Comparison of ENCODE assay signal across 1 cellular context in the genomic region with DNA sequence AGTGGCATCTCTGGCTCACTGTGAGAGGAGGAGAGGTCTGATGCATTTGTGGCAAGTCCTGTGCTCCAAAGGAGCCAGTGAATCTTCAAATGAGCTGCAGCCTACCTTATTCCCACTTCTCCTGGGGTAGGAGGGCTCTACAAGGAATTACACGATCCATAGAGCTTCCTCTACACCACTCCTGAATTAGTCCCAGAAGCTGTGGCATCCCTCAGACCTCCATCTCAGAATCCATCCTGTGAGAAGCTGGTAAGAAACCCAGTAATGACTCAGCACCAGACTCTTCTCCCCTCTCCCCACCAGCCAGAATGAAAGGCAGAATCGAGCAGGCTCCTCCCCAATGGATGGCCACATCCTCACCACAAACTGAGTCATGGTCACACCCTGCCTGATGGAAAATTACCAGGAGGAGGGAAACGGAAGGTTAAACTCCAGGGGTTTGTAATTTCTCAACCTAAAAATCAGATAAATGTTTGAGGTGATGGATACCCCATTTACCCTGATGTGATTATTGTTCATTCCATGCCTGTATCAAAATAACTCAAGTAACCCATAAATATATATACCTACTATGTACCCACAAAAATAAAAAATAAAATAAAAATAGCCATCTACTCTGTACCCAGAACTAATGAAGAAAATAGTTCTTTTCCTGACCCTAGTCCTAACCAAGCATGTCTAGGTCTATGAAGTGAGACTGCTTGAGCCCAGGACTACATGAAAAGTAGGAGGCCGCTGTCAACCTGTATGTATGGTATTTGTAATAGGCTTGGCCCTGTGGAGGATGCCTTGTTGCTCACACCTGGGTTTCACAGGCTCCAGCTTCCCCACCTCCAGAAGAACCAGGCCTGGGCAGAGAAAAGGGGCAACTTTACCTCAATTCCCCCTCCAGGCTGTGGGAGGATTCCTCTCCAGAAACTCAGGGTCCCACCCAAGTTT.
A peak's percentile ranks its signal among the peaks of the same experiment; 100 is the strongest.
TF ChIP-seq lines count a peak whose summit lies in the region.

No MANE protein-coding gene starts in this region.

TF ChIP-seq in K562, 482 proteins besides CTCF, POLR2A, EP300 and RAD21 (continued from another document and continues in another):
- TF ChIP-seq, protein P1, sequence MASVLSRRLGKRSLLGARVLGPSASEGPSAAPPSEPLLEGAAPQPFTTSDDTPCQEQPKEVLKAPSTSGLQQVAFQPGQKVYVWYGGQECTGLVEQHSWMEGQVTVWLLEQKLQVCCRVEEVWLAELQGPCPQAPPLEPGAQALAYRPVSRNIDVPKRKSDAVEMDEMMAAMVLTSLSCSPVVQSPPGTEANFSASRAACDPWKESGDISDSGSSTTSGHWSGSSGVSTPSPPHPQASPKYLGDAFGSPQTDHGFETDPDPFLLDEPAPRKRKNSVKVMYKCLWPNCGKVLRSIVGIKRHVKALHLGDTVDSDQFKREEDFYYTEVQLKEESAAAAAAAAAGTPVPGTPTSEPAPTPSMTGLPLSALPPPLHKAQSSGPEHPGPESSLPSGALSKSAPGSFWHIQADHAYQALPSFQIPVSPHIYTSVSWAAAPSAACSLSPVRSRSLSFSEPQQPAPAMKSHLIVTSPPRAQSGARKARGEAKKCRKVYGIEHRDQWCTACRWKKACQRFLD (CRISPR knock-in tag; IDR thresholded peaks at IDR 0.05), result peak; percentile 79
- TF ChIP-seq, protein P2, sequence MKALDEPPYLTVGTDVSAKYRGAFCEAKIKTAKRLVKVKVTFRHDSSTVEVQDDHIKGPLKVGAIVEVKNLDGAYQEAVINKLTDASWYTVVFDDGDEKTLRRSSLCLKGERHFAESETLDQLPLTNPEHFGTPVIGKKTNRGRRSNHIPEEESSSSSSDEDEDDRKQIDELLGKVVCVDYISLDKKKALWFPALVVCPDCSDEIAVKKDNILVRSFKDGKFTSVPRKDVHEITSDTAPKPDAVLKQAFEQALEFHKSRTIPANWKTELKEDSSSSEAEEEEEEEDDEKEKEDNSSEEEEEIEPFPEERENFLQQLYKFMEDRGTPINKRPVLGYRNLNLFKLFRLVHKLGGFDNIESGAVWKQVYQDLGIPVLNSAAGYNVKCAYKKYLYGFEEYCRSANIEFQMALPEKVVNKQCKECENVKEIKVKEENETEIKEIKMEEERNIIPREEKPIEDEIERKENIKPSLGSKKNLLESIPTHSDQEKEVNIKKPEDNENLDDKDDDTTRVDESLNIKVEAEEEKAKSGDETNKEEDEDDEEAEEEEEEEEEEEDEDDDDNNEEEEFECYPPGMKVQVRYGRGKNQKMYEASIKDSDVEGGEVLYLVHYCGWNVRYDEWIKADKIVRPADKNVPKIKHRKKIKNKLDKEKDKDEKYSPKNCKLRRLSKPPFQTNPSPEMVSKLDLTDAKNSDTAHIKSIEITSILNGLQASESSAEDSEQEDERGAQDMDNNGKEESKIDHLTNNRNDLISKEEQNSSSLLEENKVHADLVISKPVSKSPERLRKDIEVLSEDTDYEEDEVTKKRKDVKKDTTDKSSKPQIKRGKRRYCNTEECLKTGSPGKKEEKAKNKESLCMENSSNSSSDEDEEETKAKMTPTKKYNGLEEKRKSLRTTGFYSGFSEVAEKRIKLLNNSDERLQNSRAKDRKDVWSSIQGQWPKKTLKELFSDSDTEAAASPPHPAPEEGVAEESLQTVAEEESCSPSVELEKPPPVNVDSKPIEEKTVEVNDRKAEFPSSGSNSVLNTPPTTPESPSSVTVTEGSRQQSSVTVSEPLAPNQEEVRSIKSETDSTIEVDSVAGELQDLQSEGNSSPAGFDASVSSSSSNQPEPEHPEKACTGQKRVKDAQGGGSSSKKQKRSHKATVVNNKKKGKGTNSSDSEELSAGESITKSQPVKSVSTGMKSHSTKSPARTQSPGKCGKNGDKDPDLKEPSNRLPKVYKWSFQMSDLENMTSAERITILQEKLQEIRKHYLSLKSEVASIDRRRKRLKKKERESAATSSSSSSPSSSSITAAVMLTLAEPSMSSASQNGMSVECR (CRISPR knock-in tag; IDR thresholded peaks at IDR 0.05), result no peak
- no peak for TF ChIP-seq POLR2AphosphoS2 (IDR thresholded peaks at IDR 0.05; ENCODE audit: low read length)
- TF ChIP-seq DPF2 (IDR thresholded peaks at IDR 0.05), result peak; percentile 92
- TF ChIP-seq YBX1 (IDR thresholded peaks at IDR 0.05), result no peak
- TF ChIP-seq, protein P3, sequence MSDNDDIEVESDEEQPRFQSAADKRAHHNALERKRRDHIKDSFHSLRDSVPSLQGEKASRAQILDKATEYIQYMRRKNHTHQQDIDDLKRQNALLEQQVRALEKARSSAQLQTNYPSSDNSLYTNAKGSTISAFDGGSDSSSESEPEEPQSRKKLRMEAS (CRISPR knock-in tag; IDR thresholded peaks at IDR 0.05), result no peak
- no peak for TF ChIP-seq STAT5B (CRISPR knock-in tag; IDR thresholded peaks at IDR 0.05)
- TF ChIP-seq, protein P4, sequence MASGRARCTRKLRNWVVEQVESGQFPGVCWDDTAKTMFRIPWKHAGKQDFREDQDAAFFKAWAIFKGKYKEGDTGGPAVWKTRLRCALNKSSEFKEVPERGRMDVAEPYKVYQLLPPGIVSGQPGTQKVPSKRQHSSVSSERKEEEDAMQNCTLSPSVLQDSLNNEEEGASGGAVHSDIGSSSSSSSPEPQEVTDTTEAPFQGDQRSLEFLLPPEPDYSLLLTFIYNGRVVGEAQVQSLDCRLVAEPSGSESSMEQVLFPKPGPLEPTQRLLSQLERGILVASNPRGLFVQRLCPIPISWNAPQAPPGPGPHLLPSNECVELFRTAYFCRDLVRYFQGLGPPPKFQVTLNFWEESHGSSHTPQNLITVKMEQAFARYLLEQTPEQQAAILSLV (tag; IDR thresholded peaks at IDR 0.05), result no peak
- TF ChIP-seq ZNF197 (CRISPR knock-in tag; IDR thresholded peaks at IDR 0.05; ENCODE audit: low read depth), result 0 out of 2 replicates have a peak, but pooled peaks have one; percentile 62
- no peak for TF ChIP-seq IRF2 (CRISPR knock-in tag; IDR thresholded peaks at IDR 0.05)
- TF ChIP-seq, protein P5, sequence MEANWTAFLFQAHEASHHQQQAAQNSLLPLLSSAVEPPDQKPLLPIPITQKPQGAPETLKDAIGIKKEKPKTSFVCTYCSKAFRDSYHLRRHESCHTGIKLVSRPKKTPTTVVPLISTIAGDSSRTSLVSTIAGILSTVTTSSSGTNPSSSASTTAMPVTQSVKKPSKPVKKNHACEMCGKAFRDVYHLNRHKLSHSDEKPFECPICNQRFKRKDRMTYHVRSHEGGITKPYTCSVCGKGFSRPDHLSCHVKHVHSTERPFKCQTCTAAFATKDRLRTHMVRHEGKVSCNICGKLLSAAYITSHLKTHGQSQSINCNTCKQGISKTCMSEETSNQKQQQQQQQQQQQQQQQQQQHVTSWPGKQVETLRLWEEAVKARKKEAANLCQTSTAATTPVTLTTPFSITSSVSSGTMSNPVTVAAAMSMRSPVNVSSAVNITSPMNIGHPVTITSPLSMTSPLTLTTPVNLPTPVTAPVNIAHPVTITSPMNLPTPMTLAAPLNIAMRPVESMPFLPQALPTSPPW (CRISPR knock-in tag; IDR thresholded peaks at IDR 0.05), result peak; percentile 71
- TF ChIP-seq, protein P6, sequence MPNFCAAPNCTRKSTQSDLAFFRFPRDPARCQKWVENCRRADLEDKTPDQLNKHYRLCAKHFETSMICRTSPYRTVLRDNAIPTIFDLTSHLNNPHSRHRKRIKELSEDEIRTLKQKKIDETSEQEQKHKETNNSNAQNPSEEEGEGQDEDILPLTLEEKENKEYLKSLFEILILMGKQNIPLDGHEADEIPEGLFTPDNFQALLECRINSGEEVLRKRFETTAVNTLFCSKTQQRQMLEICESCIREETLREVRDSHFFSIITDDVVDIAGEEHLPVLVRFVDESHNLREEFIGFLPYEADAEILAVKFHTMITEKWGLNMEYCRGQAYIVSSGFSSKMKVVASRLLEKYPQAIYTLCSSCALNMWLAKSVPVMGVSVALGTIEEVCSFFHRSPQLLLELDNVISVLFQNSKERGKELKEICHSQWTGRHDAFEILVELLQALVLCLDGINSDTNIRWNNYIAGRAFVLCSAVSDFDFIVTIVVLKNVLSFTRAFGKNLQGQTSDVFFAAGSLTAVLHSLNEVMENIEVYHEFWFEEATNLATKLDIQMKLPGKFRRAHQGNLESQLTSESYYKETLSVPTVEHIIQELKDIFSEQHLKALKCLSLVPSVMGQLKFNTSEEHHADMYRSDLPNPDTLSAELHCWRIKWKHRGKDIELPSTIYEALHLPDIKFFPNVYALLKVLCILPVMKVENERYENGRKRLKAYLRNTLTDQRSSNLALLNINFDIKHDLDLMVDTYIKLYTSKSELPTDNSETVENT (CRISPR knock-in tag; IDR thresholded peaks at IDR 0.05), result no peak
- TF ChIP-seq, protein P7, sequence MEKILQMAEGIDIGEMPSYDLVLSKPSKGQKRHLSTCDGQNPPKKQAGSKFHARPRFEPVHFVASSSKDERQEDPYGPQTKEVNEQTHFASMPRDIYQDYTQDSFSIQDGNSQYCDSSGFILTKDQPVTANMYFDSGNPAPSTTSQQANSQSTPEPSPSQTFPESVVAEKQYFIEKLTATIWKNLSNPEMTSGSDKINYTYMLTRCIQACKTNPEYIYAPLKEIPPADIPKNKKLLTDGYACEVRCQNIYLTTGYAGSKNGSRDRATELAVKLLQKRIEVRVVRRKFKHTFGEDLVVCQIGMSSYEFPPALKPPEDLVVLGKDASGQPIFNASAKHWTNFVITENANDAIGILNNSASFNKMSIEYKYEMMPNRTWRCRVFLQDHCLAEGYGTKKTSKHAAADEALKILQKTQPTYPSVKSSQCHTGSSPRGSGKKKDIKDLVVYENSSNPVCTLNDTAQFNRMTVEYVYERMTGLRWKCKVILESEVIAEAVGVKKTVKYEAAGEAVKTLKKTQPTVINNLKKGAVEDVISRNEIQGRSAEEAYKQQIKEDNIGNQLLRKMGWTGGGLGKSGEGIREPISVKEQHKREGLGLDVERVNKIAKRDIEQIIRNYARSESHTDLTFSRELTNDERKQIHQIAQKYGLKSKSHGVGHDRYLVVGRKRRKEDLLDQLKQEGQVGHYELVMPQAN (IDR thresholded peaks at IDR 0.05; ENCODE audit: borderline replicate concordance), result no peak
- TF ChIP-seq POLR3A (IDR thresholded peaks at IDR 0.05; ENCODE audit: borderline replicate concordance, extremely low read depth, insufficient read depth, insufficient read length), result no peak
- TF ChIP-seq, protein P8, sequence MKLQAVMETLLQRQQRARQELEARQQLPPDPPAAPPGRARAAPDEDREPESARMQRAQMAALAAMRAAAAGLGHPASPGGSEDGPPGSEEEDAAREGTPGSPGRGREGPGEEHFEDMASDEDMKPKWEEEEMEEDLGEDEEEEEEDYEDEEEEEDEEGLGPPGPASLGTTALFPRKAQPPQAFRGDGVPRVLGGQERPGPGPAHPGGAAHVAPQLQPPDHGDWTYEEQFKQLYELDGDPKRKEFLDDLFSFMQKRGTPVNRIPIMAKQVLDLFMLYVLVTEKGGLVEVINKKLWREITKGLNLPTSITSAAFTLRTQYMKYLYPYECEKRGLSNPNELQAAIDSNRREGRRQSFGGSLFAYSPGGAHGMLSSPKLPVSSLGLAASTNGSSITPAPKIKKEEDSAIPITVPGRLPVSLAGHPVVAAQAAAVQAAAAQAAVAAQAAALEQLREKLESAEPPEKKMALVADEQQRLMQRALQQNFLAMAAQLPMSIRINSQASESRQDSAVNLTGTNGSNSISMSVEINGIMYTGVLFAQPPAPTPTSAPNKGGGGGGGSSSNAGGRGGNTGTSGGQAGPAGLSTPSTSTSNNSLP (IDR thresholded peaks at IDR 0.05; ENCODE audit: borderline replicate concordance, low read depth, low read length), result no peak
- no peak for TF ChIP-seq KDM2B (CRISPR knock-in tag; IDR thresholded peaks at IDR 0.05)
- TF ChIP-seq, protein P9, sequence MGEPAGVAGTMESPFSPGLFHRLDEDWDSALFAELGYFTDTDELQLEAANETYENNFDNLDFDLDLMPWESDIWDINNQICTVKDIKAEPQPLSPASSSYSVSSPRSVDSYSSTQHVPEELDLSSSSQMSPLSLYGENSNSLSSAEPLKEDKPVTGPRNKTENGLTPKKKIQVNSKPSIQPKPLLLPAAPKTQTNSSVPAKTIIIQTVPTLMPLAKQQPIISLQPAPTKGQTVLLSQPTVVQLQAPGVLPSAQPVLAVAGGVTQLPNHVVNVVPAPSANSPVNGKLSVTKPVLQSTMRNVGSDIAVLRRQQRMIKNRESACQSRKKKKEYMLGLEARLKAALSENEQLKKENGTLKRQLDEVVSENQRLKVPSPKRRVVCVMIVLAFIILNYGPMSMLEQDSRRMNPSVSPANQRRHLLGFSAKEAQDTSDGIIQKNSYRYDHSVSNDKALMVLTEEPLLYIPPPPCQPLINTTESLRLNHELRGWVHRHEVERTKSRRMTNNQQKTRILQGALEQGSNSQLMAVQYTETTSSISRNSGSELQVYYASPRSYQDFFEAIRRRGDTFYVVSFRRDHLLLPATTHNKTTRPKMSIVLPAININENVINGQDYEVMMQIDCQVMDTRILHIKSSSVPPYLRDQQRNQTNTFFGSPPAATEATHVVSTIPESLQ (CRISPR knock-in tag; IDR thresholded peaks at IDR 0.05), result no peak
- TF ChIP-seq, protein P10, sequence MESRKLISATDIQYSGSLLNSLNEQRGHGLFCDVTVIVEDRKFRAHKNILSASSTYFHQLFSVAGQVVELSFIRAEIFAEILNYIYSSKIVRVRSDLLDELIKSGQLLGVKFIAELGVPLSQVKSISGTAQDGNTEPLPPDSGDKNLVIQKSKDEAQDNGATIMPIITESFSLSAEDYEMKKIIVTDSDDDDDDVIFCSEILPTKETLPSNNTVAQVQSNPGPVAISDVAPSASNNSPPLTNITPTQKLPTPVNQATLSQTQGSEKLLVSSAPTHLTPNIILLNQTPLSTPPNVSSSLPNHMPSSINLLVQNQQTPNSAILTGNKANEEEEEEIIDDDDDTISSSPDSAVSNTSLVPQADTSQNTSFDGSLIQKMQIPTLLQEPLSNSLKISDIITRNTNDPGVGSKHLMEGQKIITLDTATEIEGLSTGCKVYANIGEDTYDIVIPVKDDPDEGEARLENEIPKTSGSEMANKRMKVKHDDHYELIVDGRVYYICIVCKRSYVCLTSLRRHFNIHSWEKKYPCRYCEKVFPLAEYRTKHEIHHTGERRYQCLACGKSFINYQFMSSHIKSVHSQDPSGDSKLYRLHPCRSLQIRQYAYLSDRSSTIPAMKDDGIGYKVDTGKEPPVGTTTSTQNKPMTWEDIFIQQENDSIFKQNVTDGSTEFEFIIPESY (CRISPR knock-in tag; IDR thresholded peaks at IDR 0.05), result no peak
- no peak for TF ChIP-seq XRCC4 (IDR thresholded peaks at IDR 0.05; ENCODE audit: extremely low read depth, insufficient read depth, insufficient read length)
- TF ChIP-seq, protein P11, sequence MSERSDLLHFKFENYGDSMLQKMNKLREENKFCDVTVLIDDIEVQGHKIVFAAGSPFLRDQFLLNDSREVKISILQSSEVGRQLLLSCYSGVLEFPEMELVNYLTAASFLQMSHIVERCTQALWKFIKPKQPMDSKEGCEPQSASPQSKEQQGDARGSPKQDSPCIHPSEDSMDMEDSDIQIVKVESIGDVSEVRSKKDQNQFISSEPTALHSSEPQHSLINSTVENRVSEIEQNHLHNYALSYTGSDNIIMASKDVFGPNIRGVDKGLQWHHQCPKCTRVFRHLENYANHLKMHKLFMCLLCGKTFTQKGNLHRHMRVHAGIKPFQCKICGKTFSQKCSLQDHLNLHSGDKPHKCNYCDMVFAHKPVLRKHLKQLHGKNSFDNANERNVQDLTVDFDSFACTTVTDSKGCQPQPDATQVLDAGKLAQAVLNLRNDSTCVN (CRISPR knock-in tag; IDR thresholded peaks at IDR 0.05), result no peak
- 0 out of 2 replicates have a peak, but pooled peaks have one; percentile 13 for TF ChIP-seq NCOR1 (IDR thresholded peaks at IDR 0.05)
- no peak for TF ChIP-seq NFXL1 (CRISPR knock-in tag; IDR thresholded peaks at IDR 0.05)
- TF ChIP-seq POLR2B (IDR thresholded peaks at IDR 0.05; ENCODE audit: low read depth, partially characterized antibody), result peak; percentile 81
- peak in 2 of 3 experiments; percentile 23 to 75 for TF ChIP-seq YY1 (IDR thresholded peaks at IDR 0.05; ENCODE audit: borderline replicate concordance in 1 of 3, control insufficient read depth in 1 of 3, extremely low read depth in 1 of 3, insufficient read depth in 3 of 3, insufficient read length in 1 of 3, insufficient replicate concordance in 2 of 3, low read depth in 1 of 3, low read length in 2 of 3)
